Comparison of ENCODE assay signal across 8 cellular contexts in the genomic region with DNA sequence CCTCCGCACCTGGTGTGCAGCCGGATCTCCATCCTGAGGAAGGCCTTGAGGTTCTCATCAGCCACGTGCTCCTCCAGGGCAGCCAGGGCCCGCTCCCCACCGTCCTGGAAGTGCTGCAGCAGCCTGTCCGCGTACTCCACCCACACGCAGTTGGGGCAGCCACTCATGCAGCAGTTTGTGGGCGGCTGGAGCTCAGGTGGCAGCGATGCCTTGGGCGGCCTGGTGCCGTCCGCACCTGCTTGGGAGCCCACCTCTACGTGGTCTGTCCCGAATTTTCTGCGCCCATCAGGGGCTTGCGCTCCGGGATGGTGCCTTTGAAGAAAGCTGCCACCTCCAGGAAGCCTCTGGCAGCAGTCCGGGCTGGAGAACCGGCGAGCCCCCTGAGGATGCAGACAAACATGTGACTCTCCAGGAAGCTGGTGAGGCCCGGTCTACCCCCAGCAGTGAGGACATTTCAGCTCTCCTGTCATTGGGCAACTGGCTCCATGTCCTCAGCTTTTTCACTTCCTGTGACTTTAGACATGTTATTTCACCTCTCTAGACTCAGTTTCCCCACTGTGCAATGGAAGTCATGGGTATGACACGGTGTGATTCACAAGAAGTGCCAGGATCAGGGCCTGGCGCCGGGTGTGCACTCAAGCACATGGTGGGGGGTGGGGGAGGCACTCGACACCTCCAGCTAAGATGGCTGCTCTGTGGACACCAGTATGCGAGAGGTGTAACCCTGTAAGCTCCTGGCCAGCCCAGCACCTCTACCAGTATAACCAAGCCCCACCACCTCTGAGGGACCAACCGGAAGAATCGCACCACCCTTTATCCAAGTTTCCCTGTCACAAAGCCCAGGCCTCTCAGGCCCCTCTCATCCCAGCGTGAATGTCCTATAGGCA. TPM values are rescaled to one million over a fixed set of nuclear protein-coding genes. Genes with fewer than 3 reads are reported as not detected.
A peak's percentile ranks its signal among the peaks of the same experiment; 100 is the strongest.
DNase-seq lines count a peak whose midpoint lies in the region; ATAC-seq, FAIRE-seq and TF ChIP-seq lines count a peak whose summit lies in the region.

No MANE protein-coding gene starts in this region.

- DNase-seq in A673 (ENCODE audit: low spot score): peak; percentile 57
- DNase-seq in GM19238 (ENCODE audit: insufficient read length, low spot score): peak; percentile 55
- DNase-seq in NB4 (ENCODE audit: low read depth): peak; percentile 66
- peak; percentile 59 for DNase-seq in activated T-cell treated with anti-CD3 and anti-CD28 coated beads for 48 hours (ENCODE audit: low read depth)
- DNase-seq in fibroblast of pulmonary artery (ENCODE audit: low read depth): peak; percentile 18
- DNase-seq in pancreas: peak in 1 of 6 donors; percentile 39
- no peak for DNase-seq in ureter (ENCODE audit: low spot score)

- H3K9me3 ChIP-seq in A673 (ENCODE audit: low read depth, low read length, poor library complexity, severe bottlenecking) (no peaks in the 10 kb centered on the region), pancreas (no peaks in the 10 kb centered on the region)

- peak; percentile 30 for TF ChIP-seq POLR2A in NB4 (IDR thresholded peaks at IDR 0.05; ENCODE audit: extremely low read depth, insufficient read length)

- ATAC-seq in pancreas: peak; percentile 3 to 33 (median 6)
- ATAC-seq in GM18517 (IDR thresholded peaks at IDR 0.05; ENCODE audit: unreplicated experiment): no peak

- H3K27me3 ChIP-seq in A673 (replicated peaks; ENCODE audit: insufficient read depth, low read depth, low read length, poor library complexity): no peaks in the 10 kb centered on the region
- H3K27me3 ChIP-seq in pancreas: no peaks in the 10 kb centered on the region

- H3K27ac ChIP-seq in A673 (ENCODE audit: low read depth, low read length, poor library complexity, severe bottlenecking) (peak overlapping the region; percentile 92), pancreas (peak overlapping the region in 3 of 4 donors; percentile 33 to 63 (median 62))

- TF ChIP-seq CTCF in A673 (conservative IDR thresholded peaks at IDR 0.05; ENCODE audit: low read depth, low read length) (no peak), NB4 (IDR thresholded peaks at IDR 0.05; ENCODE audit: low read depth, low read length) (no peak), fibroblast of pulmonary artery (IDR thresholded peaks at IDR 0.05; ENCODE audit: low read length, missing control alignments) (no peak), pancreas (IDR thresholded peaks at IDR 0.05) (no peak)

- FAIRE-seq in pancreas (lab: Jason Lieb, UNC): no peak

- intact Hi-C loops in A673 (cut with micrococcal nuclease; ENCODE audit: unreplicated experiment) (no loop called here), pancreas (cut with DNase I) (no loop called here)

- CTCF ChIA-PET in A673 (lab: Charles Lee): no interaction called here

- H3K4me3 ChIP-seq in A673 (ENCODE audit: low read depth, low read length, poor library complexity, severe bottlenecking) (peak overlapping the region; percentile 93), NB4 (ENCODE audit: low read depth, low read length) (peak overlapping the region; percentile 94), fibroblast of pulmonary artery (replicated peaks; ENCODE audit: low read depth, low read length) (peak overlapping the region; percentile 86), pancreas (peak overlapping the region; percentile 80 to 99 (median 98))

- peaks cover 31% of the 10 kb centered on the region for H3K36me3 ChIP-seq in A673 (ENCODE audit: insufficient read depth, low read length, poor library complexity, severe bottlenecking)
- no peaks in the 10 kb centered on the region for H3K36me3 ChIP-seq in pancreas

- POLR2A ChIA-PET in A673 (lab: Charles Lee; ENCODE audit: low non-redundant PET): no interaction called here

- no TSS peak for BruUV-seq in A673 (replicated peaks; lab: Mats Ljungman, UMichigan)

- H3K4me1 ChIP-seq in A673 (ENCODE audit: insufficient read depth, low read length, poor library complexity, severe bottlenecking) (peaks cover 18% of the 10 kb centered on the region), pancreas (peaks cover 0 to 18% (median 6%) of the 10 kb centered on the region in 3 donors)

- WGBS in pancreas, 2 donors: 62 to 63% methylated on average over 30 of the region's 30 CpGs

RNA-seq across cellular contexts. Expression of a gene that starts 1.0 kb away (rescaled TPM):
- total RNA-seq in A673 (2021): 36.1 and 44.6 TPM in 2 replicates
- 10 to 100 TPM in 5 of 6 donors, 1 to 10 TPM in 1; 9.4 to 19.6 (median 13.8) TPM for total RNA-seq in pancreas
- 10 to 100 TPM; 48.2 to 57.2 TPM for polyA plus RNA-seq in pancreas
- 31.4 TPM for total RNA-seq in ureter

RNA-seq across cellular contexts. Expression of a gene that starts 1.1 kb away (rescaled TPM):
- 52.8 and 56.3 TPM in 2 replicates for total RNA-seq in A673 (2021)
- total RNA-seq in pancreas: 10 to 100 TPM in 1 of 6 donors, 1 to 10 TPM in 5; 2.9 to 11.0 (median 5.6) TPM
- polyA plus RNA-seq in pancreas: 10 to 100 TPM; 12.5 to 50.4 TPM
- 19.2 TPM for total RNA-seq in ureter

RNA-seq across cellular contexts. Expression of a gene that starts 9.1 kb away (rescaled TPM):
- total RNA-seq in A673 (2021) (0.43 and 0.52 TPM in 2 replicates), pancreas (under 1 TPM in 2 of 6 donors, not detected in 4; 0.31 to 0.37 TPM), ureter (not detected)
- under 1 TPM; 0.47 to 0.49 TPM for polyA plus RNA-seq in pancreas

RNA-seq across cellular contexts. Expression of a gene that starts 18.1 kb away (rescaled TPM):
- total RNA-seq in A673 (2021) (62.8 and 67.4 TPM in 2 replicates), pancreas (10 to 100 TPM; 10.5 to 18.3 (median 13.1) TPM), ureter (35.5 TPM)
- 100 to 1,000 TPM; 102 to 119 TPM for polyA plus RNA-seq in pancreas

RNA-seq across cellular contexts. Expression of a gene that starts 18.4 kb away (rescaled TPM):
- total RNA-seq in A673 (2021) (145 and 187 TPM in 2 replicates), pancreas (10 to 100 TPM; 39.3 to 56.6 (median 43.0) TPM), ureter (101 TPM)
- polyA plus RNA-seq in pancreas: 100 to 1,000 TPM; 135 to 174 TPM
